Comparison of ENCODE assay signal across 8 cellular contexts in the genomic region with DNA sequence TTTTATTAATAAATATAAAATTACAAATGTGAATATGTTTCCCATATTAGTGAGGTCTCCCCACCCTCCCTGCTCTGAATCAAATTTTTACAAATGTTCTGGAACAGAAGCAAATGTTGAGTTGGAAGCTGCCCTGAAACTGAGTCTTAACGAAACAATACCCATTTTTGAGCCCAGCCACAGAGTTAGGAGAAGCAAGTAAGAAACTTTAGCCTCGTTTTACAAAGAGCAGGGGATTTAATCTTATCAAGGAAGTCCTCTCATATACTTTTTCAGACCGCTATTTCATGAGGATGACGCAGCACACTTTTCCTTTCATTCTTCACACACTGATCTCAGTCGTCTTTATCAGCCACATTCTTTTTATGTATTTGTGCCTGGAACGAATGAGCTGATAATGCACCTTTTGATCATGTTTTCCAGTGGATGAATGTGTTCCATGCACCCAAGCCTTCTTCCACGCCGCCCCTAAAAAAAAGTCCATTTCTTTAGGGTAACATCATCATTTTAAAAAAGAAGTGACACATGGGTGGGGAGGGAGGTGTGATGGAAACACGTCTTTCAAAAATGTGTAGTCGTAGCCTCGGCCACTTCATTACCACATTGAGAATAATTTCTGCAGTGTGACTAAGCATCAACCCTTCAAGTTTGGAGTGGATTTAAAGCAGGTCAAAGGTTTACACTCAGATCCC. TPM values are rescaled to one million over a fixed set of nuclear protein-coding genes. Genes with fewer than 3 reads are reported as not detected.
DNase-seq lines count a peak whose midpoint lies in the region; ATAC-seq and TF ChIP-seq lines count a peak whose summit lies in the region.

No MANE protein-coding gene starts in this region.

- no peaks in the 10 kb centered on the region for H3K9me3 ChIP-seq in CD8-positive, alpha-beta memory T cell (ENCODE audit: low read length)
- H3K9me3 ChIP-seq in endodermal cell (ENCODE audit: control insufficient read depth, low read length) (no peaks in the 10 kb centered on the region), spleen (no peaks in the 10 kb centered on the region), transverse colon (no peaks in the 10 kb centered on the region)

- peak; percentile 34 for TF ChIP-seq CTCF in endodermal cell (conservative IDR thresholded peaks at IDR 0.05)
- peak in 1 of 11 experiments; percentile 32 for TF ChIP-seq CTCF in spleen (IDR thresholded peaks at IDR 0.05 in 8 of 11, conservative IDR thresholded peaks at IDR 0.05 in 3 of 11)
- TF ChIP-seq CTCF in transverse colon (IDR thresholded peaks at IDR 0.05), result no peak

- H3K4me1 ChIP-seq in CD8-positive, alpha-beta memory T cell (ENCODE audit: insufficient read depth, low read length), result no peaks in the 10 kb centered on the region
- H3K4me1 ChIP-seq in endodermal cell (ENCODE audit: control insufficient read depth, insufficient read depth, low read length) (no peaks in the 10 kb centered on the region), spleen (peaks cover 0 to 32% (median 14%) of the 10 kb centered on the region in 6 donors), transverse colon (peaks cover 0 to 9% (median 6%) of the 10 kb centered on the region in 4 donors)

- no peak overlapping the region for H3K9ac ChIP-seq in endodermal cell (ENCODE audit: extremely low read depth, low read length, poor library complexity, severe bottlenecking)

- WGBS in endodermal cell (ENCODE audit: insufficient coverage in 1 of 2, insufficient read length in 1 of 2), 2 experiments, result 85 to 88% methylated on average over 8 to 11 of the region's 11 CpGs
- WGBS in spleen, 5 donors, result 19 to 41% (median 33%) methylated on average over 11 of the region's 11 CpGs
- WGBS in transverse colon (ENCODE audit: low coverage in 1 of 2), 2 donors, result 50 to 55% methylated on average over 10 to 11 of the region's 11 CpGs

- H3K4me1 Mint-ChIP-seq in CD8-positive, alpha-beta memory T cell, result peaks cover 12 to 21% (median 17%) of the 10 kb centered on the region in 3 donors
- H3K4me1 Mint-ChIP-seq in endodermal cell, result peaks cover 6% of the 10 kb centered on the region

- peak in 2 of 5 donors; percentile 3 to 35 for DNase-seq in CD8-positive, alpha-beta memory T cell
- DNase-seq in T-helper 2 cell (peak in 3 of 5 experiments; percentile 1 to 55 (median 19)), endodermal cell (no peak), spleen (no peak), activated gamma-delta T cell (lab: John Stamatoyannopoulos, UW) (no peak), transverse colon (no peak), NCI-H2107 (lab: John Stamatoyannopoulos, UW) (no peak)

- TF ChIP-seq POLR2A in spleen (IDR thresholded peaks at IDR 0.05) (no peak), transverse colon (IDR thresholded peaks at IDR 0.05) (no peak)

- intact Hi-C loops in spleen (cut with DNase I; ENCODE audit: low total_unique reads), result loop anchor here (5.0 kb wide), 1 partner anchor 281 kb away; no protein-coding TSS in a partner anchor
- intact Hi-C loops in transverse colon (cut with DNase I; ENCODE audit: low total_unique reads), result loop anchor here (5.0 kb wide), 1 partner anchor 281 kb away; no protein-coding TSS in a partner anchor

- no peak for TF ChIP-seq EP300 in transverse colon (IDR thresholded peaks at IDR 0.05; ENCODE audit: low read depth)

- peak overlapping the region; percentile 64 for H3K27ac ChIP-seq in CD8-positive, alpha-beta memory T cell (ENCODE audit: low read depth, low read length)
- H3K27ac ChIP-seq in endodermal cell (ENCODE audit: low read depth, low read length) (no peak overlapping the region), spleen (peak overlapping the region; percentile 3 to 76 (median 50)), transverse colon (peak overlapping the region in 1 of 4 donors; percentile 52)

- H3K27ac Mint-ChIP-seq in CD8-positive, alpha-beta memory T cell, result peak overlapping the region; percentile 10 to 93 (median 82)
- no peak overlapping the region for H3K27ac Mint-ChIP-seq in endodermal cell

- ATAC-seq in HG02571 (IDR thresholded peaks at IDR 0.05; ENCODE audit: unreplicated experiment), result peak; percentile 31

- H3K36me3 Mint-ChIP-seq in CD8-positive, alpha-beta memory T cell, result no peaks in the 10 kb centered on the region
- H3K36me3 Mint-ChIP-seq in endodermal cell (ENCODE audit: low read depth), result peaks cover 4% of the 10 kb centered on the region

- H3K4me3 ChIP-seq in CD8-positive, alpha-beta memory T cell (ENCODE audit: low read length), result peak overlapping the region; percentile 59
- H3K4me3 ChIP-seq in endodermal cell (ENCODE audit: low read length) (no peak overlapping the region), spleen (peak overlapping the region in 7 of 8 donors; percentile 1 to 48 (median 28)), transverse colon (peak overlapping the region in 2 of 4 donors; percentile 2 to 30)

- H3K36me3 ChIP-seq in CD8-positive, alpha-beta memory T cell (ENCODE audit: insufficient read depth, low read length), result no peaks in the 10 kb centered on the region
- H3K36me3 ChIP-seq in endodermal cell (ENCODE audit: control insufficient read depth, insufficient read depth, low read length), result no peaks in the 10 kb centered on the region
- H3K36me3 ChIP-seq in spleen, result no peaks in the 10 kb centered on the region
- H3K36me3 ChIP-seq in transverse colon, result no peaks in the 10 kb centered on the region

- CTCF ChIA-PET in CD8-positive, alpha-beta memory T cell (lab: Charles Lee), result interaction anchor here (0.6 to 5.0 kb wide), 28 partner anchors 9 to 360 kb away, joined by 3 to 64 read pairs (median 4); a partner anchor contains a TSS

- no peaks in the 10 kb centered on the region for H3K27me3 ChIP-seq in CD8-positive, alpha-beta memory T cell (ENCODE audit: insufficient read depth, low read length, poor library complexity, severe bottlenecking)
- H3K27me3 ChIP-seq in endodermal cell (ENCODE audit: control insufficient read depth, insufficient read depth, low read length, poor library complexity, severe bottlenecking) (peaks cover 44% of the 10 kb centered on the region), spleen (replicated peaks in 1 of 7) (no peaks in the 10 kb centered on the region), transverse colon (no peaks in the 10 kb centered on the region)

- H3K9me3 Mint-ChIP-seq in CD8-positive, alpha-beta memory T cell, result no peaks in the 10 kb centered on the region
- H3K9me3 Mint-ChIP-seq in endodermal cell, result peaks cover 5% of the 10 kb centered on the region

- in situ Hi-C loops in transverse colon (cut with MboI; ENCODE audit: low pct_ligation_motif_present in 1 of 4, low pct_unique_long_range_greater_than_20kb in 1 of 4, low sequenced_read_pairs in 3 of 4), result loop anchor here (5.0 to 25.0 kb wide), 3 partner anchors 283 to 711 kb away; no protein-coding TSS in a partner anchor

- H3K27me3 Mint-ChIP-seq in CD8-positive, alpha-beta memory T cell, result no peaks in the 10 kb centered on the region
- peaks cover 26% of the 10 kb centered on the region for H3K27me3 Mint-ChIP-seq in endodermal cell (ENCODE audit: insufficient read depth)

- H3K4me3 Mint-ChIP-seq in CD8-positive, alpha-beta memory T cell, result peak overlapping the region; percentile 14 to 85 (median 72)
- no peak overlapping the region for H3K4me3 Mint-ChIP-seq in endodermal cell

- POLR2A ChIA-PET in CD8-positive, alpha-beta memory T cell (lab: Charles Lee), result interaction anchor here (0.9 to 2.0 kb wide), 4 partner anchors 116 to 285 kb away, joined by 4 to 7 read pairs (median 5); a partner anchor contains a TSS

RNA-seq across cellular contexts. Expression of a gene that starts 48.1 kb away (rescaled TPM):
- total RNA-seq in CD8-positive, alpha-beta memory T cell, result 10 to 100 TPM; 18.4 to 18.6 TPM
- polyA plus RNA-seq in CD8-positive, alpha-beta memory T cell, result 12.0 TPM
- total RNA-seq in endodermal cell (10 to 100 TPM; 18.8 to 20.9 TPM), spleen (10 to 100 TPM in 5 of 7 donors, 1 to 10 TPM in 2; 7.8 to 17.8 (median 10.9) TPM), transverse colon (10 to 100 TPM; 12.0 to 30.7 (median 15.9) TPM)
- 31.0 TPM for polyA plus RNA-seq in endodermal cell (2013, experiment 1 of 2)
- 29.1 TPM for polyA plus RNA-seq in endodermal cell (2013, experiment 2 of 2)
- polyA plus RNA-seq in spleen, result 10 to 100 TPM in 1 of 3 donors, 1 to 10 TPM in 2; 9.0 to 10.1 (median 9.7) TPM

Comparison
In these comparisons a context has a peak if more than half of its experiments do, and no peak if none do; other contexts are left out.
1. DNase-seq: peak in T-helper 2 cell (3 of 5); none in endodermal cell (single experiment), spleen (single experiment), activated gamma-delta T cell (single experiment), transverse colon (single experiment) and NCI-H2107 (single experiment).